In genomic region chr7:34723866-34724490, GRCh38 we compare ENCODE assay signal across 18 cellular contexts.
A peak's percentile ranks its signal among the peaks of the same experiment; 100 is the strongest.
DNase-seq lines count a peak whose midpoint lies in the region; ATAC-seq and TF ChIP-seq lines count a peak whose summit lies in the region.
"Had no signal": no experiment of that assay in that cellular context is flagged by ENCODE, and none has a peak within 500 bp of the region (broad histone marks: within the 10 kb centered on the region; RNA-seq: fewer than 3 reads in every experiment).

No MANE protein-coding gene starts in this region.

- no peak overlapping the region for H3K27ac ChIP-seq in heart right ventricle
- H3K27ac ChIP-seq: neural progenitor cell had no signal

- DNase-seq in activated naive CD8-positive, alpha-beta T cell treated with anti-CD3 and anti-CD28 coated beads, Interleukin-2, amount 50 U/mL, for 24 hours: no peak
- DNase-seq in RPMI7951 (ENCODE audit: low read depth) (peak; percentile 11), fibroblast of pulmonary artery (ENCODE audit: low read depth) (no peak), superior temporal gyrus (ENCODE audit: extremely low spot score) (peak; percentile 38), heart right ventricle (no peak), HEK293T (ENCODE audit: extremely low spot score) (no peak), head of caudate nucleus (no peak)
- DNase-seq: activated CD8-positive, alpha-beta T cell treated with anti-CD3 and anti-CD28 coated beads, Interleukin-2, amount 10 ng/mL, durations not matched to agents 7 days and 5 days; Calu3; hippocampal formation; NCI-H1092 treated with DMSO at 0.1 percent for 48 hours; NCI-H2107; NCI-H524; Right ventricle myocardium superior had no signal

- H3K27me3 Mint-ChIP-seq in activated naive CD8-positive, alpha-beta T cell: no peaks in the 10 kb centered on the region
- H3K27me3 Mint-ChIP-seq in activated naive CD8-positive, alpha-beta T cell treated with anti-CD3 and anti-CD28 coated beads, Interleukin-2, amount 50 U/mL, for 24 hours: no peaks in the 10 kb centered on the region
- H3K27me3 Mint-ChIP-seq: type B pancreatic cell had no signal

- no peaks in the 10 kb centered on the region for H3K36me3 ChIP-seq in heart right ventricle
- H3K36me3 ChIP-seq: neural progenitor cell had no signal

- no peaks in the 10 kb centered on the region for H3K9me3 Mint-ChIP-seq in activated naive CD8-positive, alpha-beta T cell (ENCODE audit: low read depth)
- no peaks in the 10 kb centered on the region for H3K9me3 Mint-ChIP-seq in activated naive CD8-positive, alpha-beta T cell treated with anti-CD3 and anti-CD28 coated beads, Interleukin-2, amount 50 U/mL, for 24 hours
- H3K9me3 Mint-ChIP-seq: neural progenitor cell; T-helper 1 cell treated with Interleukin-12 subunit alpha and Interleukin-12 subunit beta and Interleukin-4 antibody, amounts not matched to agents 30 μg/mL and 1 μg/mL, for 36 hours; type B pancreatic cell had no signal

- peak overlapping the region; percentile 55 for H3K4me3 Mint-ChIP-seq in activated naive CD8-positive, alpha-beta T cell
- H3K4me3 Mint-ChIP-seq in activated naive CD8-positive, alpha-beta T cell treated with anti-CD3 and anti-CD28 coated beads, Interleukin-2, amount 50 U/mL, for 24 hours: no peak overlapping the region
- H3K4me3 Mint-ChIP-seq: activated CD8-positive, alpha-beta T cell treated with anti-CD3 and anti-CD28 coated beads, Interleukin-2, amount 10 ng/mL, durations not matched to agents 7 days and 5 days; neural progenitor cell; T-helper 1 cell treated with Interleukin-12 subunit alpha and Interleukin-12 subunit beta and Interleukin-4 antibody, amounts not matched to agents 30 μg/mL and 1 μg/mL, for 36 hours; type B pancreatic cell had no signal

- intact Hi-C loops in heart right ventricle (cut with DNase I) (no loop called here), head of caudate nucleus (cut with DNase I) (no loop called here)

- no peak for TF ChIP-seq CTCF in fibroblast of pulmonary artery (IDR thresholded peaks at IDR 0.05; ENCODE audit: low read length, missing control alignments)
- TF ChIP-seq CTCF in heart right ventricle (IDR thresholded peaks at IDR 0.05): no peak

- peak overlapping the region; percentile 36 for H3K27ac Mint-ChIP-seq in activated naive CD8-positive, alpha-beta T cell
- H3K27ac Mint-ChIP-seq in activated naive CD8-positive, alpha-beta T cell treated with anti-CD3 and anti-CD28 coated beads, Interleukin-2, amount 50 U/mL, for 24 hours: no peak overlapping the region
- H3K27ac Mint-ChIP-seq: activated CD8-positive, alpha-beta T cell treated with anti-CD3 and anti-CD28 coated beads, Interleukin-2, amount 10 ng/mL, durations not matched to agents 7 days and 5 days; neural progenitor cell; T-helper 1 cell treated with Interleukin-12 subunit alpha and Interleukin-12 subunit beta and Interleukin-4 antibody, amounts not matched to agents 30 μg/mL and 1 μg/mL, for 36 hours; type B pancreatic cell had no signal

- H3K36me3 Mint-ChIP-seq in activated naive CD8-positive, alpha-beta T cell: no peaks in the 10 kb centered on the region
- no peaks in the 10 kb centered on the region for H3K36me3 Mint-ChIP-seq in activated naive CD8-positive, alpha-beta T cell treated with anti-CD3 and anti-CD28 coated beads, Interleukin-2, amount 50 U/mL, for 24 hours (ENCODE audit: low read depth)
- H3K36me3 Mint-ChIP-seq: neural progenitor cell, type B pancreatic cell had no signal

- H3K9me3 ChIP-seq in heart right ventricle: no peaks in the 10 kb centered on the region

- peaks cover 0 to 13% (median 0%) of the 10 kb centered on the region in 9 donors for H3K4me1 ChIP-seq in heart right ventricle
- H3K4me1 ChIP-seq: neural progenitor cell had no signal

- ATAC-seq in activated naive CD8-positive, alpha-beta T cell treated with anti-CD3 and anti-CD28 coated beads, Interleukin-2, amount 50 U/mL, for 24 hours: no peak
- ATAC-seq in heart right ventricle: no peak
- ATAC-seq: activated CD8-positive, alpha-beta T cell treated with anti-CD3 and anti-CD28 coated beads, Interleukin-2, amount 10 ng/mL, durations not matched to agents 7 days and 5 days had no signal

- CTCF ChIA-PET in HEK293T (lab: Yijun Ruan, JAX): no interaction called here

- 48 to 68% methylated on average over 2 of the region's 2 CpGs for WGBS in heart right ventricle, 2 donors

- POLR2A ChIA-PET in HEK293T (lab: Yijun Ruan, JAX): no interaction called here

- no peaks in the 10 kb centered on the region for H3K27me3 ChIP-seq in heart right ventricle
- H3K27me3 ChIP-seq: neural progenitor cell had no signal

- H3K4me1 Mint-ChIP-seq in activated naive CD8-positive, alpha-beta T cell (ENCODE audit: low read depth): peaks cover 17% of the 10 kb centered on the region
- peaks cover 13% of the 10 kb centered on the region for H3K4me1 Mint-ChIP-seq in activated naive CD8-positive, alpha-beta T cell treated with anti-CD3 and anti-CD28 coated beads, Interleukin-2, amount 50 U/mL, for 24 hours

- H3K4me3 ChIP-seq in fibroblast of pulmonary artery (replicated peaks; ENCODE audit: low read depth, low read length) (peak overlapping the region; percentile 4), heart right ventricle (no peak overlapping the region)
- H3K4me3 ChIP-seq: neural progenitor cell had no signal

TF ChIP-seq in HEK293T, 16 proteins besides CTCF, POLR2A, EP300 and RAD21:
- TF ChIP-seq PKNOX1 (IDR thresholded peaks at IDR 0.05) (no peak), SP1 (IDR thresholded peaks at IDR 0.05) (no peak), ZNF384 (IDR thresholded peaks at IDR 0.05) (no peak), HDGF (IDR thresholded peaks at IDR 0.05; ENCODE audit: borderline replicate concordance) (no peak), BHLHE40 (IDR thresholded peaks at IDR 0.05; ENCODE audit: borderline replicate concordance) (no peak), CTBP1 (IDR thresholded peaks at IDR 0.05; ENCODE audit: borderline replicate concordance) (no peak), ELF4 (IDR thresholded peaks at IDR 0.05) (no peak)
TF ChIP-seq in HEK293T: peak in this region for 0.

Comparison
In these comparisons a context has a peak if more than half of its experiments do, and no peak if none do; other contexts are left out.
1. DNase-seq: peak in RPMI7951 (single experiment) and superior temporal gyrus (single experiment); none in activated naive CD8-positive, alpha-beta T cell treated with anti-CD3 and anti-CD28 coated beads, Interleukin-2, amount 50 U/mL, for 24 hours (single experiment), fibroblast of pulmonary artery (single experiment), heart right ventricle (0 of 2), HEK293T (single experiment) and head of caudate nucleus (0 of 42).